Comparison of ENCODE assay signal across 8 cellular contexts in genomic region chr4:82372502-82372873, GRCh38. TPM values are rescaled to one million over a fixed set of nuclear protein-coding genes. Genes with fewer than 3 reads are reported as not detected.
DNase-seq lines count a peak whose midpoint lies in the region; ATAC-seq and TF ChIP-seq lines count a peak whose summit lies in the region.

No MANE protein-coding gene starts in this region.

- peak in 1 of 2 donors; percentile 4 for ATAC-seq in natural killer cell treated with Interleukin-12 subunit alpha and Interleukin-12 subunit beta and Interleukin-15 and Interleukin-18, amount 100 ng/mL, for 72 hours
- no peak for ATAC-seq in HG02623 (IDR thresholded peaks at IDR 0.05; ENCODE audit: unreplicated experiment)

- DNase-seq in NCI-H345 (lab: John Stamatoyannopoulos, UW) (peak; percentile 7), NCI-H345 treated with DMSO at 0.1 percent for 48 hours (lab: John Stamatoyannopoulos, UW; ENCODE audit: unreplicated experiment) (no peak), NCI-H2107 (lab: John Stamatoyannopoulos, UW) (peak; percentile 10), fibroblast of lung (ENCODE audit: low read depth in 2 of 2) (peak in 1 of 2 donors; percentile 28), thyroid gland (peak; percentile 49 to 57)
- peak; percentile 70 for DNase-seq in activated CD8-positive, alpha-beta memory T cell treated with anti-CD3 and anti-CD28 coated beads, Interleukin-2, amount 50 U/mL, for 48 hours
- peak; percentile 65 for DNase-seq in natural killer cell treated with Interleukin-12 subunit alpha and Interleukin-12 subunit beta and Interleukin-15 and Interleukin-18, amount 100 ng/mL, for 72 hours (ENCODE audit: low spot score)

- H3K9me3 Mint-ChIP-seq in natural killer cell treated with Interleukin-12 subunit alpha and Interleukin-12 subunit beta and Interleukin-15 and Interleukin-18, amount 100 ng/mL, for 72 hours = no peaks in the 10 kb centered on the region

- H3K4me1 ChIP-seq in fibroblast of lung (ENCODE audit: control insufficient read depth, extremely low read depth, insufficient read depth, low read length) (peaks cover 5% of the 10 kb centered on the region), thyroid gland (peaks cover 27 to 30% of the 10 kb centered on the region in 2 donors)

- peak overlapping the region; percentile 98 for H3K27ac Mint-ChIP-seq in natural killer cell treated with Interleukin-12 subunit alpha and Interleukin-12 subunit beta and Interleukin-15 and Interleukin-18, amount 100 ng/mL, for 72 hours

- intact Hi-C loops in thyroid gland (cut with DNase I) = loop anchor here (10.0 kb wide), 1 partner anchor 88 kb away; no protein-coding TSS in a partner anchor

- no peak for TF ChIP-seq POLR2A in thyroid gland (IDR thresholded peaks at IDR 0.05)

- H3K36me3 Mint-ChIP-seq in natural killer cell treated with Interleukin-12 subunit alpha and Interleukin-12 subunit beta and Interleukin-15 and Interleukin-18, amount 100 ng/mL, for 72 hours = peaks cover 46% of the 10 kb centered on the region

- H3K4me3 Mint-ChIP-seq in natural killer cell treated with Interleukin-12 subunit alpha and Interleukin-12 subunit beta and Interleukin-15 and Interleukin-18, amount 100 ng/mL, for 72 hours = peak overlapping the region; percentile 99

- peak overlapping the region; percentile 88 for H3K4me2 ChIP-seq in fibroblast of lung (ENCODE audit: extremely low read depth, insufficient read depth, low read length)

- H3K4me3 ChIP-seq in fibroblast of lung (replicated peaks in 1 of 4; ENCODE audit: control extremely low read depth in 1 of 4, insufficient read depth in 1 of 4, low read depth in 3 of 4, low read length in 4 of 4) (peak overlapping the region; percentile 81 to 94 (median 89)), thyroid gland (replicated peaks in 1 of 3) (peak overlapping the region; percentile 72 to 97 (median 89))

- peaks cover 7% of the 10 kb centered on the region for H4K20me1 ChIP-seq in fibroblast of lung (ENCODE audit: control insufficient read depth, extremely low read depth, insufficient read depth, low read length)

- H3K9me3 ChIP-seq in fibroblast of lung (ENCODE audit: control insufficient read depth, insufficient read depth, low read depth, low read length) (no peaks in the 10 kb centered on the region), thyroid gland (no peaks in the 10 kb centered on the region)

- H3K27me3 ChIP-seq in fibroblast of lung (ENCODE audit: control insufficient read depth, insufficient read depth, low read length) = no peaks in the 10 kb centered on the region
- no peaks in the 10 kb centered on the region for H3K27me3 ChIP-seq in thyroid gland

- TF ChIP-seq CTCF in fibroblast of lung (conservative IDR thresholded peaks at IDR 0.05 in 1 of 2, IDR thresholded peaks at IDR 0.05 in 1 of 2; ENCODE audit: low read depth in 1 of 2, low read length in 2 of 2) (no peak), thyroid gland (IDR thresholded peaks at IDR 0.05) (no peak)

- H3K36me3 ChIP-seq in fibroblast of lung (ENCODE audit: control insufficient read depth, insufficient read depth, low read length) (no peaks in the 10 kb centered on the region), thyroid gland (no peaks in the 10 kb centered on the region)

- H3K27me3 Mint-ChIP-seq in natural killer cell treated with Interleukin-12 subunit alpha and Interleukin-12 subunit beta and Interleukin-15 and Interleukin-18, amount 100 ng/mL, for 72 hours = no peaks in the 10 kb centered on the region

- peaks cover 50 to 74% of the 10 kb centered on the region in 2 donors for H3K4me1 Mint-ChIP-seq in natural killer cell treated with Interleukin-12 subunit alpha and Interleukin-12 subunit beta and Interleukin-15 and Interleukin-18, amount 100 ng/mL, for 72 hours (ENCODE audit: low read depth in 2 of 2)

- WGBS in thyroid gland, 2 donors = 1% methylated on average over 13 of the region's 13 CpGs

- H3K27ac ChIP-seq in fibroblast of lung (ENCODE audit: insufficient read depth, low read length) (peak overlapping the region; percentile 99), thyroid gland (peak overlapping the region; percentile 96 to 100 (median 98))

- H2AFZ ChIP-seq in fibroblast of lung (ENCODE audit: low read length) = no peak overlapping the region

- peak overlapping the region; percentile 99 for H3K9ac ChIP-seq in fibroblast of lung (ENCODE audit: insufficient read depth, low read length)

- H3K79me2 ChIP-seq in fibroblast of lung (ENCODE audit: control insufficient read depth, insufficient read depth, low read length) = peaks cover 84% of the 10 kb centered on the region

RNA-seq across cellular contexts. Expression of gene HNRNPD, which starts 1.3 kb away (rescaled TPM):
- total RNA-seq in fibroblast of lung = 20.8 and 24.1 TPM in 2 replicates
- polyA plus RNA-seq in fibroblast of lung = 58.6 and 79.8 TPM in 2 replicates
- polyA plus RNA-seq in fibroblast of lung (2012) = 248 and 327 TPM in 2 replicates
- 6.3 and 9.4 TPM in 2 replicates for polyA minus RNA-seq in fibroblast of lung (ENCODE audit: low replicate concordance)
- 100 to 1,000 TPM; 280 to 290 TPM for total RNA-seq in natural killer cell treated with Interleukin-12 subunit alpha and Interleukin-12 subunit beta and Interleukin-15 and Interleukin-18, amount 100 ng/mL, for 72 hours
- 100 to 1,000 TPM in 1 of 4 donors, 10 to 100 TPM in 3; 67.1 to 145 (median 93.8) TPM for total RNA-seq in thyroid gland

RNA-seq across cellular contexts. Expression of gene HNRNPDL, which starts 57.8 kb away (rescaled TPM):
- total RNA-seq in fibroblast of lung (160 and 161 TPM in 2 replicates), thyroid gland (100 to 1,000 TPM; 189 to 287 (median 245) TPM)
- 381 and 461 TPM in 2 replicates for polyA plus RNA-seq in fibroblast of lung
- 318 and 342 TPM in 2 replicates for polyA plus RNA-seq in fibroblast of lung (2012)
- polyA minus RNA-seq in fibroblast of lung (ENCODE audit: low replicate concordance) = 1.6 and 3.5 TPM in 2 replicates
- total RNA-seq in natural killer cell treated with Interleukin-12 subunit alpha and Interleukin-12 subunit beta and Interleukin-15 and Interleukin-18, amount 100 ng/mL, for 72 hours = 100 to 1,000 TPM; 226 to 248 TPM

RNA-seq across cellular contexts. Expression of gene ENOPH1, which starts 57.9 kb away (rescaled TPM):
- total RNA-seq in fibroblast of lung (36.5 and 43.6 TPM in 2 replicates), thyroid gland (10 to 100 TPM; 21.3 to 35.3 (median 25.9) TPM)
- polyA plus RNA-seq in fibroblast of lung = 17.1 and 22.0 TPM in 2 replicates
- polyA plus RNA-seq in fibroblast of lung (2012) = 27.0 and 34.2 TPM in 2 replicates
- 1.1 and 9.8 TPM in 2 replicates for polyA minus RNA-seq in fibroblast of lung (ENCODE audit: low replicate concordance)
- total RNA-seq in natural killer cell treated with Interleukin-12 subunit alpha and Interleukin-12 subunit beta and Interleukin-15 and Interleukin-18, amount 100 ng/mL, for 72 hours = 10 to 100 TPM; 41.8 to 50.3 TPM
